14 cellular contexts compared by ENCODE assay signal in the genomic region with DNA sequence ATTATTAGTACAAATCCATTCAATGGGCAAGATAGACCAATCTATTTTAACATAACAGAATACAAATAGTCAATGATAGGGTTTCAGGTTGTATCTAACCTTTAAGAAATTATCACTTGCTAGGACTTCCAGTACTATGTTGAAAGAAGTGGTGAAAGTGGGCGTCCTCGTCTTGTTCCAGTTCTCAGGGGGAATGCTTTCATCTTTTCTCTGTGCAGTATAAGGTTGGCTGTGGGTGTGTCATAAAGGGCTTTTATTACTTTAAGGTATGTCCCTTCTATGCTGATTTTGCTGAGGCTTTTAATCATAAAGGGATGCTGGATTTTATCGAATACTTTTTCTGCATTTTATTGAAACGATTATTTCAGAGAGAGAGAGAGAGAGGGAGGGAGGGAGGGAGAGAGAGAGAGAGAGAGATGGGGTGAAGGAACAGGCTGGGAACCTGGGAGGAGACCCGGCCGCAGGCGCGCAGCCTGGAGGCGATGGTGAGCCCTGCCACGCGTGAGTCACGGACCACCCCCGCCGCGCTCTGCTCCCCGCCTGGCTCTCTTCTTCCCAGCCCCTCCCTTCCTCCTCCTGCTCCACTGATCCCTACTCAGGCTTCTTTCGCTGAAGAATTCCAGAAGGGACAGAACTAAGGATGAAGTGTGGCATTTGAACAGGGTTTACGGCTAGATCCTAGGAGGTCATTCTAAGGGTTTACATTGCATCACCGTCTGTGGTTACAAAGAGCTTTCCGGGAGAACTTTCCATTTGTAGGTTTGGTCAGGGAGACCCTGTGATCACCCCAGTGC. TPM values are rescaled to one million over a fixed set of nuclear protein-coding genes. Genes with fewer than 3 reads are reported as not detected.
DNase-seq lines count a peak whose midpoint lies in the region; ATAC-seq and TF ChIP-seq lines count a peak whose summit lies in the region.
"Had no signal": no experiment of that assay in that cellular context is flagged by ENCODE, and none has a peak within 500 bp of the region (broad histone marks: within the 10 kb centered on the region; RNA-seq: fewer than 3 reads in every experiment).

No MANE protein-coding gene starts in this region.

- ATAC-seq in left lung (peak; percentile 67), GM19351 (IDR thresholded peaks at IDR 0.05; ENCODE audit: unreplicated experiment) (no peak)
- ATAC-seq in activated CD4-positive, CD25-positive, alpha-beta regulatory T cell treated with anti-CD3 and anti-CD28 coated beads, Interleukin-2, amount 50 U/mL, for 24 hours = no peak

- H3K9me3 Mint-ChIP-seq in activated CD4-positive, alpha-beta T cell treated with anti-CD3 and anti-CD28 coated beads, Interleukin-2, amount 10 ng/mL, durations not matched to agents 7 days and 5 days = no peaks in the 10 kb centered on the region
- H3K9me3 Mint-ChIP-seq: activated naive CD4-positive, alpha-beta T cell treated with anti-CD3 and anti-CD28 coated beads for 36 hours had no signal

- POLR2A ChIA-PET in activated CD4-positive, alpha-beta T cell treated with anti-CD3 and anti-CD28 coated beads, Interleukin-2, amount 10 ng/mL, durations not matched to agents 7 days and 5 days (lab: Charles Lee) = no interaction called here

- peak; percentile 47 for DNase-seq in M059J (ENCODE audit: low read depth)
- DNase-seq in choroid plexus epithelial cell (ENCODE audit: low read depth) = peak; percentile 17
- no peak for DNase-seq in left lung
- no peak for DNase-seq in NCI-H526 treated with DMSO at 0.1 percent for 48 hours (lab: John Stamatoyannopoulos, UW)
- DNase-seq in activated CD4-positive, alpha-beta T cell treated with anti-CD3 and anti-CD28 coated beads, Interleukin-2, amount 10 ng/mL, durations not matched to agents 7 days and 5 days = no peak
- DNase-seq: activated CD4-positive, alpha-beta T cell treated with anti-CD3 and anti-CD28 coated beads for 48 hours; activated naive CD4-positive, alpha-beta T cell treated with anti-CD3 and anti-CD28 coated beads for 36 hours; Caco-2; dermis blood vessel endothelial cell; NCI-H510A treated with DMSO at 0.1 percent for 48 hours had no signal

- peaks cover 5% of the 10 kb centered on the region for H3K4me1 Mint-ChIP-seq in activated CD4-positive, alpha-beta T cell treated with anti-CD3 and anti-CD28 coated beads, Interleukin-2, amount 10 ng/mL, durations not matched to agents 7 days and 5 days

- H3K4me1 ChIP-seq in ES-I3 (ENCODE audit: insufficient read depth, low read length) = no peaks in the 10 kb centered on the region
- no peaks in the 10 kb centered on the region for H3K4me1 ChIP-seq in left lung
- H3K4me1 ChIP-seq: Caco-2 had no signal

- no peak overlapping the region for H3K27ac ChIP-seq in left lung
- H3K27ac ChIP-seq: SK-N-MC had no signal

- no peak overlapping the region for H3K4me3 ChIP-seq in choroid plexus epithelial cell (ENCODE audit: low read depth, low read length)
- H3K4me3 ChIP-seq in left lung = no peak overlapping the region
- H3K4me3 ChIP-seq: SK-N-MC had no signal

- 0 out of 2 replicates have a peak overlapping the region, but pooled peaks have one; percentile 23 for H3K9ac ChIP-seq in ES-I3 (ENCODE audit: low read depth, low read length)

- CTCF ChIA-PET in activated CD4-positive, alpha-beta T cell treated with anti-CD3 and anti-CD28 coated beads, Interleukin-2, amount 10 ng/mL, durations not matched to agents 7 days and 5 days (lab: Charles Lee) = no interaction called here

- peaks cover 89% of the 10 kb centered on the region for H3K27me3 Mint-ChIP-seq in activated CD4-positive, alpha-beta T cell treated with anti-CD3 and anti-CD28 coated beads, Interleukin-2, amount 10 ng/mL, durations not matched to agents 7 days and 5 days

- no peaks in the 10 kb centered on the region for H3K36me3 Mint-ChIP-seq in activated CD4-positive, alpha-beta T cell treated with anti-CD3 and anti-CD28 coated beads, Interleukin-2, amount 10 ng/mL, durations not matched to agents 7 days and 5 days (ENCODE audit: low read depth)

- H3K4me3 Mint-ChIP-seq in activated CD4-positive, alpha-beta T cell treated with anti-CD3 and anti-CD28 coated beads, Interleukin-2, amount 10 ng/mL, durations not matched to agents 7 days and 5 days = no peak overlapping the region
- H3K4me3 Mint-ChIP-seq: activated naive CD4-positive, alpha-beta T cell treated with anti-CD3 and anti-CD28 coated beads for 36 hours had no signal

- TF ChIP-seq CTCF in choroid plexus epithelial cell (conservative IDR thresholded peaks at IDR 0.05; ENCODE audit: low read depth, low read length) (no peak), left lung (IDR thresholded peaks at IDR 0.05) (no peak)

- H3K27ac Mint-ChIP-seq in activated CD4-positive, alpha-beta T cell treated with anti-CD3 and anti-CD28 coated beads, Interleukin-2, amount 10 ng/mL, durations not matched to agents 7 days and 5 days = no peak overlapping the region
- H3K27ac Mint-ChIP-seq: activated naive CD4-positive, alpha-beta T cell treated with anti-CD3 and anti-CD28 coated beads for 36 hours had no signal

- intact Hi-C loops in left lung (cut with DNase I) = no loop called here

- H3K9me3 ChIP-seq in ES-I3 (ENCODE audit: control insufficient read depth, insufficient read depth, low read length) = no peaks in the 10 kb centered on the region
- H3K9me3 ChIP-seq in left lung = no peaks in the 10 kb centered on the region
- H3K9me3 ChIP-seq: Caco-2 had no signal

- H3K36me3 ChIP-seq in ES-I3 (ENCODE audit: insufficient read depth, low read length) = no peaks in the 10 kb centered on the region
- no peaks in the 10 kb centered on the region for H3K36me3 ChIP-seq in left lung

- H3K27me3 ChIP-seq in left lung = peaks cover 74 to 100% of the 10 kb centered on the region in 2 donors

RNA-seq across cellular contexts. Expression of a gene that starts 45.5 kb away (rescaled TPM):
- 643 and 778 TPM in 2 replicates for total RNA-seq in M059J (2014; rRNA removed; shearing (Covaris generic))
- total RNA-seq in left lung = 100 to 1,000 TPM; 440 to 636 TPM
- total RNA-seq in activated CD4-positive, alpha-beta T cell treated with anti-CD3 and anti-CD28 coated beads, Interleukin-2, amount 10 ng/mL, durations not matched to agents 7 days and 5 days = 100 to 1,000 TPM; 706 to 753 TPM

Comparison
In these comparisons a context has a peak if more than half of its experiments do, and no peak if none do; other contexts are left out.
1. DNase-seq: peak in M059J (single experiment) and choroid plexus epithelial cell (single experiment); none in left lung (0 of 2), NCI-H526 treated with DMSO at 0.1 percent for 48 hours (single experiment) and activated CD4-positive, alpha-beta T cell treated with anti-CD3 and anti-CD28 coated beads, Interleukin-2, amount 10 ng/mL, durations not matched to agents 7 days and 5 days (single experiment).